Comparison of ENCODE assay signal across 23 cellular contexts in genomic region chr4:144954224-144954623, GRCh38.
"Had no signal": no experiment of that assay in that cellular context is flagged by ENCODE, and none has a peak within 500 bp of the region (broad histone marks: within the 10 kb centered on the region; RNA-seq: fewer than 3 reads in every experiment).

No MANE protein-coding gene starts in this region.

- H3K27ac ChIP-seq: coronary artery, heart left ventricle, left ventricle myocardium inferior, right lobe of liver, skin epidermis, thyroid gland, upper lobe of right lung had no signal

- H3K4me1 ChIP-seq: heart left ventricle, left ventricle myocardium inferior, right lobe of liver, thyroid gland, upper lobe of right lung had no signal

- DNase-seq: activated B cell treated with CpG ODN at 0.5 μM for 24 hours; activated CD4-positive, alpha-beta memory T cell treated with anti-CD3 and anti-CD28 coated beads for 36 hours; activated CD4-positive, alpha-beta T cell treated with anti-CD3 and anti-CD28 coated beads for 36 hours; activated effector memory CD4-positive, alpha-beta T cell treated with anti-CD3 and anti-CD28 coated beads, Interleukin-2, amount 50 U/mL, for 16 hours; activated naive CD4-positive, alpha-beta T cell treated with anti-CD3 and anti-CD28 coated beads, Interleukin-2, amount 10 ng/mL, durations not matched to agents 7 days and 5 days; activated T-cell treated with anti-CD3 and anti-CD28 coated beads, Interleukin-2, amount 50 U/mL, for 72 hours; amygdala; cerebellar nuclear complex; heart left ventricle; left ventricle myocardium inferior; mammary epithelial cell; naive thymus-derived CD8-positive, alpha-beta T cell; nucleus accumbens; right lobe of liver; stimulated activated CD4-positive, alpha-beta T cell treated with anti-CD3 and anti-CD28 coated beads, Interleukin-1b, Interleukin-23, amount 100 ng/mL, for 48 hours; substantia nigra; T-helper 9 cell; thyroid gland; upper lobe of right lung had no signal

- ATAC-seq: activated CD4-positive, alpha-beta T cell treated with anti-CD3 and anti-CD28 coated beads for 36 hours; activated T-cell treated with anti-CD3 and anti-CD28 coated beads, Interleukin-2, amount 50 U/mL, for 72 hours; heart left ventricle; naive thymus-derived CD8-positive, alpha-beta T cell; right lobe of liver; upper lobe of right lung had no signal

- H3K4me1 Mint-ChIP-seq: activated B cell treated with CpG ODN at 0.5 μM for 24 hours; activated CD4-positive, alpha-beta T cell treated with anti-CD3 and anti-CD28 coated beads for 36 hours; activated naive CD4-positive, alpha-beta T cell treated with anti-CD3 and anti-CD28 coated beads, Interleukin-2, amount 10 ng/mL, durations not matched to agents 7 days and 5 days; mesothelial cell of epicardium; naive thymus-derived CD8-positive, alpha-beta T cell had no signal

- H3K36me3 ChIP-seq: heart left ventricle, left ventricle myocardium inferior, right lobe of liver, thyroid gland, upper lobe of right lung had no signal

- H3K27me3 ChIP-seq: heart left ventricle, right lobe of liver, thyroid gland, upper lobe of right lung had no signal

- H3K27me3 Mint-ChIP-seq: activated B cell treated with CpG ODN at 0.5 μM for 24 hours; activated CD4-positive, alpha-beta T cell treated with anti-CD3 and anti-CD28 coated beads for 36 hours; activated naive CD4-positive, alpha-beta T cell treated with anti-CD3 and anti-CD28 coated beads, Interleukin-2, amount 10 ng/mL, durations not matched to agents 7 days and 5 days had no signal

- H3K27ac Mint-ChIP-seq: activated B cell treated with CpG ODN at 0.5 μM for 24 hours; activated CD4-positive, alpha-beta memory T cell treated with anti-CD3 and anti-CD28 coated beads for 36 hours; activated CD4-positive, alpha-beta T cell treated with anti-CD3 and anti-CD28 coated beads for 36 hours; activated naive CD4-positive, alpha-beta T cell treated with anti-CD3 and anti-CD28 coated beads, Interleukin-2, amount 10 ng/mL, durations not matched to agents 7 days and 5 days; activated T-cell treated with anti-CD3 and anti-CD28 coated beads, Interleukin-2, amount 50 U/mL, for 72 hours; mesothelial cell of epicardium; naive thymus-derived CD8-positive, alpha-beta T cell; stimulated activated naive CD8-positive, alpha-beta T cell treated with anti-CD3 and anti-CD28 coated beads, Interleukin-15, Interleukin-2, amounts not matched to agents 100 ng/mL and 50 ng/mL, for 24 hours had no signal

- H3K4me3 ChIP-seq: coronary artery, heart left ventricle, left ventricle myocardium inferior, right lobe of liver, skin epidermis, thyroid gland, upper lobe of right lung had no signal

- H3K36me3 Mint-ChIP-seq: activated naive CD4-positive, alpha-beta T cell treated with anti-CD3 and anti-CD28 coated beads, Interleukin-2, amount 10 ng/mL, durations not matched to agents 7 days and 5 days had no signal

- H3K4me3 Mint-ChIP-seq: activated B cell treated with CpG ODN at 0.5 μM for 24 hours; activated CD4-positive, alpha-beta memory T cell treated with anti-CD3 and anti-CD28 coated beads for 36 hours; activated CD4-positive, alpha-beta T cell treated with anti-CD3 and anti-CD28 coated beads for 36 hours; activated naive CD4-positive, alpha-beta T cell treated with anti-CD3 and anti-CD28 coated beads, Interleukin-2, amount 10 ng/mL, durations not matched to agents 7 days and 5 days; activated T-cell treated with anti-CD3 and anti-CD28 coated beads, Interleukin-2, amount 50 U/mL, for 72 hours; mesothelial cell of epicardium; naive thymus-derived CD8-positive, alpha-beta T cell; stimulated activated naive CD8-positive, alpha-beta T cell treated with anti-CD3 and anti-CD28 coated beads, Interleukin-15, Interleukin-2, amounts not matched to agents 100 ng/mL and 50 ng/mL, for 24 hours had no signal

- H3K9me3 ChIP-seq: thyroid gland had no signal
